ENCODE assay signal across 1 cellular context in the genomic region with DNA sequence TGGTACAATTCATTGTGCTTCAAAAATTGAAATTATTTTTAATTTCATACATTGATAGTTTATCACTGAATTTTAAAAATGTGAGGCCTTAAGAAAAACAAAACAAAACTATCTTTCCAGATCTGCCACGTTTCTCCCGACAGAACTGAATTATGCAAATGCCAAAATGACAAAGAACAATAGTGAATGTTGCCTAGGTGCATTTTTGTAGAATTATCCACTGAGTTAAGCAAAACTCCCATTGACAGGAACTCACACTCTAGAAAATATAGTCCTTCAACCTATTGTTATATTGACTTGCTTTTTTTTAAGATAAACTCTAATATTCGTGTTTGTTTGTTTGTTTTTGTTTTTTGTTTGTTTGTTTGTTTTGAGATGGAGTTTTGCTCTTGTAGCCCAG.
TF ChIP-seq lines count a peak whose summit lies in the region.

No MANE protein-coding gene starts in this region.

TF ChIP-seq in K562, 482 proteins besides CTCF, POLR2A, EP300 and RAD21:
- TF ChIP-seq FUS (optimal IDR thresholded peaks at IDR 0.05; ENCODE audit: low read depth, low read length) (no peak), HDGF (IDR thresholded peaks at IDR 0.05) (no peak), ZC3H11A (IDR thresholded peaks at IDR 0.05; ENCODE audit: low read depth, low read length) (no peak), ETS2 (tag; IDR thresholded peaks at IDR 0.05; ENCODE audit: borderline replicate concordance, poor library complexity, severe bottlenecking) (no peak), EP400 (IDR thresholded peaks at IDR 0.05) (no peak), ZKSCAN1 (IDR thresholded peaks at IDR 0.05; ENCODE audit: low read depth, low read length) (no peak), ZNF316 (IDR thresholded peaks at IDR 0.05) (0 out of 2 replicates have a peak, but pooled peaks have one; percentile 13)
- TF ChIP-seq, protein P1, sequence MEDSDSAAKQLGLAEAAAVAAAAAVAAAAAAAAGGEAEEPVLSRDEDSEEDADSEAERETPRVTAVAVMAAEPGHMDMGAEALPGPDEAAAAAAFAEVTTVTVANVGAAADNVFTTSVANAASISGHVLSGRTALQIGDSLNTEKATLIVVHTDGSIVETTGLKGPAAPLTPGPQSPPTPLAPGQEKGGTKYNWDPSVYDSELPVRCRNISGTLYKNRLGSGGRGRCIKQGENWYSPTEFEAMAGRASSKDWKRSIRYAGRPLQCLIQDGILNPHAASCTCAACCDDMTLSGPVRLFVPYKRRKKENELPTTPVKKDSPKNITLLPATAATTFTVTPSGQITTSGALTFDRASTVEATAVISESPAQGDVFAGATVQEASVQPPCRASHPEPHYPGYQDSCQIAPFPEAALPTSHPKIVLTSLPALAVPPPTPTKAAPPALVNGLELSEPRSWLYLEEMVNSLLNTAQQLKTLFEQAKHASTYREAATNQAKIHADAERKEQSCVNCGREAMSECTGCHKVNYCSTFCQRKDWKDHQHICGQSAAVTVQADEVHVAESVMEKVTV (CRISPR knock-in tag; IDR thresholded peaks at IDR 0.05), result no peak
TF ChIP-seq in K562: peak in this region for 1.
